22 cellular contexts compared by ENCODE assay signal in genomic region chr2:70897203-70897976, GRCh38. TPM values are rescaled to one million over a fixed set of nuclear protein-coding genes. Genes with fewer than 3 reads are reported as not detected.
"Had no signal": no experiment of that assay in that cellular context is flagged by ENCODE, and none has a peak within 500 bp of the region (broad histone marks: within the 10 kb centered on the region; RNA-seq: fewer than 3 reads in every experiment).

No MANE protein-coding gene starts in this region.

- H3K4me3 Mint-ChIP-seq: activated CD4-positive, alpha-beta memory T cell treated with anti-CD3 and anti-CD28 coated beads, Interleukin-2, amount 10 ng/mL, durations not matched to agents 7 days and 5 days; activated naive CD8-positive, alpha-beta T cell treated with anti-CD3 and anti-CD28 coated beads, Interleukin-2, amount 50 U/mL, for 24 hours had no signal

- H3K27ac ChIP-seq: sigmoid colon, stomach, thoracic aorta had no signal

- H3K4me3 ChIP-seq: sigmoid colon, stomach, thoracic aorta had no signal

- H3K36me3 Mint-ChIP-seq: WTC11 had no signal

- H3K9me3 Mint-ChIP-seq: activated CD4-positive, alpha-beta memory T cell treated with anti-CD3 and anti-CD28 coated beads, Interleukin-2, amount 10 ng/mL, durations not matched to agents 7 days and 5 days; activated naive CD8-positive, alpha-beta T cell treated with anti-CD3 and anti-CD28 coated beads, Interleukin-2, amount 50 U/mL, for 24 hours; nephron; WTC11 had no signal

- H3K9me3 ChIP-seq: sigmoid colon, stomach, thoracic aorta had no signal

- ATAC-seq: activated naive CD8-positive, alpha-beta T cell treated with anti-CD3 and anti-CD28 coated beads, Interleukin-2, amount 50 U/mL, for 24 hours; WTC11 had no signal

- H3K27ac Mint-ChIP-seq: activated CD4-positive, alpha-beta memory T cell treated with anti-CD3 and anti-CD28 coated beads, Interleukin-2, amount 10 ng/mL, durations not matched to agents 7 days and 5 days; activated naive CD8-positive, alpha-beta T cell treated with anti-CD3 and anti-CD28 coated beads, Interleukin-2, amount 50 U/mL, for 24 hours; nephron; WTC11 had no signal

- H3K36me3 ChIP-seq: sigmoid colon, stomach, thoracic aorta had no signal

- DNase-seq: activated CD4-positive, alpha-beta memory T cell treated with anti-CD3 and anti-CD28 coated beads, Interleukin-2, amount 10 ng/mL, durations not matched to agents 7 days and 5 days; activated CD4-positive, alpha-beta T cell treated with anti-CD3 and anti-CD28 coated beads for 4 hours; activated CD8-positive, alpha-beta memory T cell treated with anti-CD3 and anti-CD28 coated beads, Interleukin-2, amount 50 U/mL, for 4 hours; activated naive CD4-positive, alpha-beta T cell; activated naive CD8-positive, alpha-beta T cell treated with anti-CD3 and anti-CD28 coated beads, Interleukin-2, amount 50 U/mL, for 24 hours; hypothalamus; kidney glomerular epithelial cell; mesendoderm; sigmoid colon; stimulated activated CD4-positive, alpha-beta T cell treated with anti-CD3 and anti-CD28 coated beads, Interleukin-1b, Interleukin-23, amount 100 ng/mL, for 48 hours; stomach; SW 1271 had no signal

RNA-seq across cellular contexts. Expression of gene VAX2, which starts 3.0 kb away (rescaled TPM):
- total RNA-seq: activated CD4-positive, alpha-beta memory T cell treated with anti-CD3 and anti-CD28 coated beads, Interleukin-2, amount 10 ng/mL, durations not matched to agents 7 days and 5 days; dermis microvascular lymphatic vessel endothelial cell; liver; T-helper 2 cell treated with Interferon-gamma antibody and Interleukin-4, amounts not matched to agents 100 ng/mL and 5 ng/mL, for 36 hours; WTC11 had no signal

RNA-seq across cellular contexts. Expression of gene ATP6V1B1, which starts 38.3 kb away (rescaled TPM):
- total RNA-seq: activated CD4-positive, alpha-beta memory T cell treated with anti-CD3 and anti-CD28 coated beads, Interleukin-2, amount 10 ng/mL, durations not matched to agents 7 days and 5 days; cerebellum; dermis microvascular lymphatic vessel endothelial cell; fibroblast of villous mesenchyme; glomerular endothelial cell; liver; pulmonary artery endothelial cell; T-helper 2 cell treated with Interferon-gamma antibody and Interleukin-4, amounts not matched to agents 100 ng/mL and 5 ng/mL, for 36 hours; WTC11 had no signal
